ENCODE assay signal across 8 cellular contexts in the genomic region with DNA sequence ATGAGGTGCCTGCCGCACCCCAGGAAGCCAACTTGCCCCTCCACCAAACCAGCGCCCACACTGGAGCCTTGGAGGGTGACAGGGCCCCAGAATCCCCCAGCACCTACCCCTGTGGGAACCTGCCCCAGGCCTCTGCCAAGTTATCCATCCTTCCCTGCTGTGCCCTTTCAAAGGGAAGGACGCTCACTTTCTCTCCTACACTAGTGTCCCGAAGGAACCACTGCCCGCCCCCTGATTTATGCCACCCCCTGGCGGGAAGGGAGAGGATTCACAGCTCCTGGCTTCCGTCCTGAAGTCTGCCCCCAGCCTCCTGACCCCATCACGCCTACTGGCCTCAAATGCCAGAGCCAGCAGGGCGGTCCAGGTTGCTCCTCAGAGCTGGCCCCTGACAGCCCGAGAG. TPM values are rescaled to one million over a fixed set of nuclear protein-coding genes. Genes with fewer than 3 reads are reported as not detected.
DNase-seq lines count a peak whose midpoint lies in the region; ATAC-seq and TF ChIP-seq lines count a peak whose summit lies in the region.

No MANE protein-coding gene starts in this region.

- H3K27me3 ChIP-seq in WERI-Rb-1 (ENCODE audit: insufficient read depth, low read depth, severe bottlenecking) (no peaks in the 10 kb centered on the region), hepatocyte (no peaks in the 10 kb centered on the region), transverse colon (peaks cover 3% of the 10 kb centered on the region)

- H3K4me1 ChIP-seq in hepatocyte (ENCODE audit: insufficient read depth) (peaks cover 3% of the 10 kb centered on the region), transverse colon (peaks cover 7 to 45% (median 26%) of the 10 kb centered on the region in 4 donors)

- H3K9me3 ChIP-seq in WERI-Rb-1 (ENCODE audit: severe bottlenecking), result no peaks in the 10 kb centered on the region
- H3K9me3 ChIP-seq in hepatocyte (ENCODE audit: low read depth), result no peaks in the 10 kb centered on the region
- H3K9me3 ChIP-seq in transverse colon, result no peaks in the 10 kb centered on the region

- H3K27ac ChIP-seq in WERI-Rb-1 (no peak overlapping the region), hepatocyte (no peak overlapping the region), transverse colon (peak overlapping the region in 1 of 4 donors; percentile 1)

- H3K9me3 Mint-ChIP-seq in activated naive CD4-positive, alpha-beta T cell treated with anti-CD3 and anti-CD28 coated beads, Interleukin-2, amount 10 ng/mL, durations not matched to agents 7 days and 5 days, result no peaks in the 10 kb centered on the region

- no peaks in the 10 kb centered on the region for H3K36me3 Mint-ChIP-seq in activated naive CD4-positive, alpha-beta T cell treated with anti-CD3 and anti-CD28 coated beads, Interleukin-2, amount 10 ng/mL, durations not matched to agents 7 days and 5 days

- H3K27ac Mint-ChIP-seq in activated naive CD4-positive, alpha-beta T cell treated with anti-CD3 and anti-CD28 coated beads, Interleukin-2, amount 10 ng/mL, durations not matched to agents 7 days and 5 days, result no peak overlapping the region

- H3K79me2 ChIP-seq in hepatocyte, result peaks cover 13% of the 10 kb centered on the region

- H3K4me1 Mint-ChIP-seq in activated naive CD4-positive, alpha-beta T cell treated with anti-CD3 and anti-CD28 coated beads, Interleukin-2, amount 10 ng/mL, durations not matched to agents 7 days and 5 days, result peaks cover 28% of the 10 kb centered on the region

- H3K4me3 Mint-ChIP-seq in activated naive CD4-positive, alpha-beta T cell treated with anti-CD3 and anti-CD28 coated beads, Interleukin-2, amount 10 ng/mL, durations not matched to agents 7 days and 5 days, result peak overlapping the region; percentile 77

- CTCF ChIA-PET in activated naive CD4-positive, alpha-beta T cell treated with anti-CD3 and anti-CD28 coated beads, Interleukin-2, amount 10 ng/mL, durations not matched to agents 7 days and 5 days (lab: Charles Lee), result interaction anchor here (1.0 kb wide), 1 partner anchor 31 kb away, joined by 3 read pairs; no protein-coding TSS in a partner anchor

- intact Hi-C loops in transverse colon (cut with DNase I; ENCODE audit: low total_unique reads), result no loop called here

- no peaks in the 10 kb centered on the region for H3K9me2 ChIP-seq in hepatocyte (replicated peaks; ENCODE audit: insufficient read depth)

- in situ Hi-C loops in transverse colon (cut with MboI; ENCODE audit: low pct_ligation_motif_present in 1 of 4, low pct_unique_long_range_greater_than_20kb in 1 of 4, low sequenced_read_pairs in 3 of 4), result no loop called here

- TF ChIP-seq POLR2A in transverse colon (IDR thresholded peaks at IDR 0.05), result no peak

- H3K4me3 ChIP-seq in WERI-Rb-1 (ENCODE audit: low read depth, low read length) (no peak overlapping the region), hepatocyte (no peak overlapping the region), transverse colon (no peak overlapping the region)

- H4K20me1 ChIP-seq in hepatocyte (ENCODE audit: insufficient read depth, poor library complexity, severe bottlenecking), result no peaks in the 10 kb centered on the region

- peak; percentile 48 for TF ChIP-seq CTCF in WERI-Rb-1 (IDR thresholded peaks at IDR 0.05; ENCODE audit: low read depth, low read length)
- no peak for TF ChIP-seq CTCF in hepatocyte (IDR thresholded peaks at IDR 0.05; ENCODE audit: poor library complexity)
- peak in 3 of 5 experiments; percentile 17 to 34 (median 22) for TF ChIP-seq CTCF in transverse colon (IDR thresholded peaks at IDR 0.05)

- H3K27me3 Mint-ChIP-seq in activated naive CD4-positive, alpha-beta T cell treated with anti-CD3 and anti-CD28 coated beads, Interleukin-2, amount 10 ng/mL, durations not matched to agents 7 days and 5 days, result peaks cover 41% of the 10 kb centered on the region

- peak overlapping the region; percentile 54 for H3K4me2 ChIP-seq in hepatocyte

- H3K36me3 ChIP-seq in WERI-Rb-1 (no peaks in the 10 kb centered on the region; the same call in 1 of the 2 replicates), hepatocyte (replicated peaks; ENCODE audit: insufficient read depth, low read depth) (no peaks in the 10 kb centered on the region), transverse colon (no peaks in the 10 kb centered on the region)

- DNase-seq in activated naive CD4-positive, alpha-beta T cell treated with anti-CD3 and anti-CD28 coated beads, Interleukin-2, amount 10 ng/mL, durations not matched to agents 7 days and 5 days, result no peak
- no peak for DNase-seq in activated naive CD4-positive, alpha-beta T cell (lab: John Stamatoyannopoulos, UW)
- DNase-seq in WERI-Rb-1 (peak; percentile 38), hepatocyte (ENCODE audit: low spot score) (peak; percentile 61), transverse colon (peak; percentile 25), NCI-H187 treated with DMSO at 0.1 percent for 48 hours (lab: John Stamatoyannopoulos, UW) (no peak)

- no peak for TF ChIP-seq EP300 in transverse colon (IDR thresholded peaks at IDR 0.05; ENCODE audit: low read depth)

- WGBS in hepatocyte (ENCODE audit: low lambda C conversion rate, missing lambda C conversion rate), result 56% methylated on average over 10 of the region's 10 CpGs
- WGBS in transverse colon (ENCODE audit: low coverage in 1 of 2), 2 donors, result 62% methylated on average over 9 of the region's 10 CpGs; no CpG with 5 or more reads in 1 of the 2 donors

- ATAC-seq in HG02870 (IDR thresholded peaks at IDR 0.05; ENCODE audit: unreplicated experiment) (no peak), GM21447 (IDR thresholded peaks at IDR 0.05; ENCODE audit: unreplicated experiment) (no peak)

- no peak overlapping the region for H2AFZ ChIP-seq in hepatocyte

RNA-seq across cellular contexts. Expression of gene EVI5L, which starts 1.4 kb away (rescaled TPM):
- total RNA-seq in hepatocyte (10.7 and 12.4 TPM in 2 replicates), transverse colon (10 to 100 TPM in 3 of 4 donors, 1 to 10 TPM in 1; 8.5 to 65.8 (median 15.0) TPM)
- polyA plus RNA-seq in hepatocyte, result 11.5 and 13.1 TPM in 2 replicates

RNA-seq across cellular contexts. Expression of gene PRR36, which starts 42.7 kb away (rescaled TPM):
- total RNA-seq in hepatocyte (0.40 and 1.00 TPM in 2 replicates), transverse colon (under 1 TPM in 1 of 4 donors, not detected in 3; 0.16 TPM)
- polyA plus RNA-seq in hepatocyte, result 2.5 and 5.4 TPM in 2 replicates

RNA-seq across cellular contexts. Expression of gene LRRC8E, which starts 56.9 kb away (rescaled TPM):
- total RNA-seq in hepatocyte, result 1.8 and 4.5 TPM in 2 replicates
- 3.2 and 3.3 TPM in 2 replicates for polyA plus RNA-seq in hepatocyte
- total RNA-seq in transverse colon, result 1 to 10 TPM in 1 of 4 donors, under 1 TPM in 1, not detected in 2; 0.79 to 1.5 TPM

Comparison
In these comparisons a context has a peak if more than half of its experiments do, and no peak if none do; other contexts are left out.
1. DNase-seq: peak in WERI-Rb-1 (single experiment), hepatocyte (single experiment) and transverse colon (single experiment); none in activated naive CD4-positive, alpha-beta T cell treated with anti-CD3 and anti-CD28 coated beads, Interleukin-2, amount 10 ng/mL, durations not matched to agents 7 days and 5 days (single experiment), activated naive CD4-positive, alpha-beta T cell (0 of 4) and NCI-H187 treated with DMSO at 0.1 percent for 48 hours (single experiment).